In the genomic region with DNA sequence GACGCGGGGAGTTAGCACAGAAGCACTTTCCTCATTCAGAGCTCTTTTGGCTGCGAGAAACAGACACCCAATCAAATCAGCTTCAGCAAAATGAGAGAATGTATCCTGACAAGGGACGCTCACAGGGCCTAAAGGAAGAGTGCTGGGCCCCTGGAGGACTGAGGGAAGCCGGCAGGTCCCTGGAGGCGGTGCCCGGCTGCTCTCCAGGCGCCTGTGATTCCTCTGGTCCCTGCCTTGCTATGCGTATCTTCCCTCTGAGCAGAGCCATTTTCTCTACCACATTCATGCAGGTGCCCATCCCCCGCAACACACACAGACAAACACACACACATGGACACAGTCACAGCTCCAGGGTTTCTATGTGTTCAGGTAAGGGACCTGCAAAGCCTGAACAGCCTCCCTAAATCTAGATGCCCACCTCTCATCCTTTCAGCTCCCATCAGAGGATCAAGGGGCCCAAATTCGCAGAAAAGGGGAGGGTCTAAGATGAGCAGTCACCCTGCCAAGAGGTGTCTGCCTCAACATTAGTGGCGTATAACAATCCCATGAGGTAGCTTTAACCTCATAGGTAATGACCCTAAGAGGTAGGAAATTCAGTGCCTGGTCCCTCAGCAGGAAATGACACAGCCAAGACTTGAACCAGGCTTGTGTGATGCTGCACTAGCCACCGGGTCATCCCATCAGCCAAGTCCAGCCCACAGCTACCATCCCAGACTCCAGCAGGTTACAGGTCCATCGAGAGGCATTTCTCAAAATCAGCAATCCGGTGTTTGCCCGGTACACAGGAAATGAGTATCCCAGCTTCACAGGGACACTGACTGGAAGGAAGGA, we compare ENCODE assay signal across 15 cellular contexts. TPM values are rescaled to one million over a fixed set of nuclear protein-coding genes. Genes with fewer than 3 reads are reported as not detected.
DNase-seq lines count a peak whose midpoint lies in the region; ATAC-seq lines count a peak whose summit lies in the region.
"Had no signal": no experiment of that assay in that cellular context is flagged by ENCODE, and none has a peak within 500 bp of the region (broad histone marks: within the 10 kb centered on the region; RNA-seq: fewer than 3 reads in every experiment).

No MANE protein-coding gene starts in this region.

- DNase-seq in iPS-NIHi7 (ENCODE audit: extremely low spot score) (peak; percentile 61), NCI-H510A treated with DMSO at 0.1 percent for 48 hours (lab: John Stamatoyannopoulos, UW) (no peak), C1 segment of cervical spinal cord (lab: John Stamatoyannopoulos, UW) (no peak), NK-92 (lab: John Stamatoyannopoulos, UW; ENCODE audit: unreplicated experiment) (no peak)
- DNase-seq in naive thymus-derived CD4-positive, alpha-beta T cell = no peak
- DNase-seq: activated T-cell treated with anti-CD3 and anti-CD28 coated beads, Interleukin-2, amount 50 U/mL, for 48 hours; kidney; NCI-H82; occipital lobe had no signal

- intact Hi-C loops in naive thymus-derived CD4-positive, alpha-beta T cell (cut with micrococcal nuclease) = no loop called here

- ATAC-seq in GM18502 (IDR thresholded peaks at IDR 0.05; ENCODE audit: poor library complexity, unreplicated experiment) (peak; percentile 18), GM21786 (IDR thresholded peaks at IDR 0.05; ENCODE audit: unreplicated experiment) (peak; percentile 9), HG03521 (IDR thresholded peaks at IDR 0.05; ENCODE audit: unreplicated experiment) (peak; percentile 15)
- no peak for ATAC-seq in naive thymus-derived CD4-positive, alpha-beta T cell

- POLR2A ChIA-PET in naive thymus-derived CD4-positive, alpha-beta T cell (lab: Charles Lee) = no interaction called here

- no peak overlapping the region for H3K4me3 ChIP-seq in naive thymus-derived CD4-positive, alpha-beta T cell (ENCODE audit: low read length)
- H3K4me3 ChIP-seq: esophagus muscularis mucosa had no signal

- peaks cover 0 to 9% (median 0%) of the 10 kb centered on the region in 11 donors for H3K9me3 Mint-ChIP-seq in naive thymus-derived CD4-positive, alpha-beta T cell
- H3K9me3 Mint-ChIP-seq: brain had no signal

- no peaks in the 10 kb centered on the region for H3K27me3 ChIP-seq in naive thymus-derived CD4-positive, alpha-beta T cell (ENCODE audit: control insufficient read depth in 2 of 2, insufficient read depth in 2 of 2, low read length in 2 of 2)

- H3K36me3 Mint-ChIP-seq in naive thymus-derived CD4-positive, alpha-beta T cell = peaks cover 0 to 19% (median 9%) of the 10 kb centered on the region in 5 donors
- H3K36me3 Mint-ChIP-seq: brain had no signal

- no peaks in the 10 kb centered on the region for H3K36me3 ChIP-seq in naive thymus-derived CD4-positive, alpha-beta T cell (ENCODE audit: control insufficient read depth in 2 of 3, insufficient read depth in 3 of 3, low read length in 3 of 3)

- H3K4me1 ChIP-seq in naive thymus-derived CD4-positive, alpha-beta T cell (ENCODE audit: control insufficient read depth in 2 of 2, insufficient read depth in 2 of 2, low read length in 2 of 2) = no peaks in the 10 kb centered on the region
- H3K4me1 ChIP-seq: esophagus muscularis mucosa had no signal

- no peak overlapping the region for H3K4me3 Mint-ChIP-seq in naive thymus-derived CD4-positive, alpha-beta T cell
- H3K4me3 Mint-ChIP-seq: brain had no signal

- H3K9me3 ChIP-seq in naive thymus-derived CD4-positive, alpha-beta T cell (ENCODE audit: control insufficient read depth in 2 of 3, low read length in 3 of 3) = no peaks in the 10 kb centered on the region
- H3K9me3 ChIP-seq: esophagus muscularis mucosa had no signal

- H3K27me3 Mint-ChIP-seq in naive thymus-derived CD4-positive, alpha-beta T cell = peaks cover 0 to 54% (median 0%) of the 10 kb centered on the region in 5 donors

- no peak overlapping the region for H3K27ac Mint-ChIP-seq in naive thymus-derived CD4-positive, alpha-beta T cell
- H3K27ac Mint-ChIP-seq: brain had no signal

- no peak overlapping the region for H3K27ac ChIP-seq in naive thymus-derived CD4-positive, alpha-beta T cell (ENCODE audit: low read depth, low read length)
- H3K27ac ChIP-seq: C4-2B, esophagus muscularis mucosa had no signal

- peaks cover 0 to 16% (median 0%) of the 10 kb centered on the region in 7 donors for H3K4me1 Mint-ChIP-seq in naive thymus-derived CD4-positive, alpha-beta T cell
- H3K4me1 Mint-ChIP-seq: brain had no signal

- CTCF ChIA-PET in naive thymus-derived CD4-positive, alpha-beta T cell (lab: Charles Lee) = no interaction called here

RNA-seq across cellular contexts. Expression of a gene that starts 29.0 kb away (rescaled TPM):
- total RNA-seq in naive thymus-derived CD4-positive, alpha-beta T cell = 10 to 100 TPM in 1 of 5 experiments, 1 to 10 TPM in 3, under 1 TPM in 1; 0.31 to 21.2 (median 1.2) TPM
- polyA plus RNA-seq in naive thymus-derived CD4-positive, alpha-beta T cell = 1 to 10 TPM in 1 of 2 donors, under 1 TPM in 1; 0.51 to 2.0 TPM

RNA-seq across cellular contexts. Expression of a gene that starts 59.1 kb away (rescaled TPM):
- total RNA-seq in naive thymus-derived CD4-positive, alpha-beta T cell = 10 to 100 TPM; 14.5 to 31.7 (median 19.2) TPM
- polyA plus RNA-seq in naive thymus-derived CD4-positive, alpha-beta T cell = 1 to 10 TPM; 4.9 to 6.3 TPM
